ENCODE assay signal across 1 cellular context in genomic region chr13:112889351-112890290, GRCh38.
TF ChIP-seq lines count a peak whose summit lies in the region.

No MANE protein-coding gene starts in this region.

TF ChIP-seq in HepG2, 621 proteins besides CTCF, POLR2A, EP300 and RAD21 (continued from another document):
- TF ChIP-seq RNF219 (CRISPR knock-in tag; IDR thresholded peaks at IDR 0.05) (no peak), PRDM15 (CRISPR knock-in tag; IDR thresholded peaks at IDR 0.05) (no peak), SRSF9 (IDR thresholded peaks at IDR 0.05; ENCODE audit: borderline replicate concordance, insufficient read depth, low read depth, low read length, poor library complexity, severe bottlenecking) (no peak), TGIF2 (CRISPR knock-in tag; IDR thresholded peaks at IDR 0.05) (no peak), CBFB (CRISPR knock-in tag; IDR thresholded peaks at IDR 0.05) (no peak), NKX3-1 (CRISPR knock-in tag; IDR thresholded peaks at IDR 0.05) (no peak), PTBP1 (IDR thresholded peaks at IDR 0.05; ENCODE audit: low read depth, low read length, poor library complexity, severe bottlenecking) (no peak), FOXP4 (CRISPR knock-in tag; IDR thresholded peaks at IDR 0.05) (no peak), ZNF263 (CRISPR knock-in tag; IDR thresholded peaks at IDR 0.05) (no peak), ZBTB38 (CRISPR knock-in tag; IDR thresholded peaks at IDR 0.05) (no peak), IRF1 (CRISPR knock-in tag; IDR thresholded peaks at IDR 0.05; ENCODE audit: low read depth) (no peak), ZNF790 (CRISPR knock-in tag; IDR thresholded peaks at IDR 0.05; ENCODE audit: borderline replicate concordance) (no peak), MTF2 (CRISPR knock-in tag; IDR thresholded peaks at IDR 0.05; ENCODE audit: borderline replicate concordance) (no peak), THRA (CRISPR knock-in tag; IDR thresholded peaks at IDR 0.05; ENCODE audit: borderline replicate concordance) (no peak), GPN1 (CRISPR knock-in tag; IDR thresholded peaks at IDR 0.05; ENCODE audit: borderline replicate concordance) (no peak), ASH2L (IDR thresholded peaks at IDR 0.05; ENCODE audit: insufficient read length, low read depth, low read length) (no peak)
